In the genomic region with DNA sequence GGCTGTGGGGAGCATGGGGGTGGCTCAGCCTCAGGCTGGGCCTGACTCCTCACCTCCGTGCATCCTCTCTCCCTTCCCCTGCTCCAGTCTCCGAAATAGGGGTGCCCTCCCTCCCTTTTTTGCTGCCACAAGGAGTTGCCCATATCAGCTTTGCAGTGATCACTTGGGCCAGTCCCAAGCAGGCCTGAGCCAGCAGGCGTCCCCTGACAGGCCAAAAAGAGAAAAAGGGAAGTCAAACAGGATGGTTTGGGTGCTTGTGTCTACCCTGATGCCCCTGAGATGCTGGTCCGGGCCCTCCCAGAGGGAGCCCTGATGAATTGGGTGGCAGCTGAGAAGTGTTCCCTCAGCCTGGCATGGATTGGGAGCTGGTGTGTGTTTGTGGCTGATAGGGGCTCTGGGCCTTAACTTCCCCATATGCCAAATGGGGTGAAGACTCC, we compare ENCODE assay signal across 16 cellular contexts. TPM values are rescaled to one million over a fixed set of nuclear protein-coding genes. Genes with fewer than 3 reads are reported as not detected.
DNase-seq lines count a peak whose midpoint lies in the region; ATAC-seq and TF ChIP-seq lines count a peak whose summit lies in the region.
"Had no signal": no experiment of that assay in that cellular context is flagged by ENCODE, and none has a peak within 500 bp of the region (broad histone marks: within the 10 kb centered on the region; RNA-seq: fewer than 3 reads in every experiment).

No MANE protein-coding gene starts in this region.

- DNase-seq in heart right ventricle (no peak), cardiac septum (ENCODE audit: low spot score) (no peak), type B pancreatic cell (ENCODE audit: extremely low spot score, unreplicated experiment) (no peak), ecto neural progenitor cell (ENCODE audit: low spot score) (no peak), immature natural killer cell (no peak)
- no peak for DNase-seq in effector memory CD8-positive, alpha-beta T cell
- DNase-seq in naive thymus-derived CD8-positive, alpha-beta T cell: no peak
- no peak for DNase-seq in stimulated activated CD4-positive, alpha-beta T cell treated with anti-CD3 and anti-CD28 coated beads, Interleukin-4, amount 100 ng/mL, for 1 hour
- DNase-seq: ACHN; activated CD8-positive, alpha-beta memory T cell treated with anti-CD3 and anti-CD28 coated beads, Interleukin-2, amount 50 U/mL, for 4 hours; colonic mucosa; DMS153; islet precursor cell; NCI-H1694 treated with DMSO at 0.1 percent for 48 hours; NCI-H748 treated with DMSO at 0.1 percent for 48 hours had no signal

- 61 to 76% methylated on average over 3 to 4 of the region's 4 CpGs for WGBS in heart right ventricle, 2 donors

- no peaks in the 10 kb centered on the region for H3K9me3 Mint-ChIP-seq in effector memory CD8-positive, alpha-beta T cell
- no peaks in the 10 kb centered on the region for H3K9me3 Mint-ChIP-seq in naive thymus-derived CD8-positive, alpha-beta T cell
- H3K9me3 Mint-ChIP-seq in type B pancreatic cell: no peaks in the 10 kb centered on the region
- peaks cover 0 to 2% (median 0%) of the 10 kb centered on the region in 6 donors for H3K9me3 Mint-ChIP-seq in immature natural killer cell
- H3K9me3 Mint-ChIP-seq: natural killer cell had no signal

- POLR2A ChIA-PET in naive thymus-derived CD8-positive, alpha-beta T cell (lab: Charles Lee): interaction anchor here (0.8 to 2.4 kb wide), 4 partner anchors 9 to 15 kb away, joined by 3 to 7 read pairs (median 4); no protein-coding TSS in a partner anchor

- H3K9me3 ChIP-seq in heart right ventricle: no peaks in the 10 kb centered on the region
- H3K9me3 ChIP-seq: colonic mucosa had no signal

- H3K4me3 Mint-ChIP-seq in effector memory CD8-positive, alpha-beta T cell: peak overlapping the region; percentile 66 to 69
- H3K4me3 Mint-ChIP-seq in naive thymus-derived CD8-positive, alpha-beta T cell: peak overlapping the region; percentile 71 to 97 (median 84)
- H3K4me3 Mint-ChIP-seq in type B pancreatic cell (peak overlapping the region; percentile 89), immature natural killer cell (peak overlapping the region in 1 of 5 donors; percentile 7)

- peaks cover 53 to 91% of the 10 kb centered on the region in 2 donors for H3K27me3 Mint-ChIP-seq in effector memory CD8-positive, alpha-beta T cell
- peaks cover 8 to 25% (median 14%) of the 10 kb centered on the region in 5 donors for H3K27me3 Mint-ChIP-seq in naive thymus-derived CD8-positive, alpha-beta T cell
- H3K27me3 Mint-ChIP-seq in type B pancreatic cell (peaks cover 9% of the 10 kb centered on the region), immature natural killer cell (ENCODE audit: low read depth in 3 of 3) (peaks cover 2 to 11% (median 5%) of the 10 kb centered on the region in 3 donors)

- H3K4me1 Mint-ChIP-seq in effector memory CD8-positive, alpha-beta T cell (ENCODE audit: low read depth in 2 of 2): peaks cover 10 to 12% of the 10 kb centered on the region in 2 donors
- H3K4me1 Mint-ChIP-seq in naive thymus-derived CD8-positive, alpha-beta T cell: peaks cover 36 to 76% (median 60%) of the 10 kb centered on the region in 4 donors
- H3K4me1 Mint-ChIP-seq in type B pancreatic cell (ENCODE audit: unreplicated experiment) (peaks cover 36% of the 10 kb centered on the region), immature natural killer cell (peaks cover 12 to 18% of the 10 kb centered on the region in 2 donors)

- no peaks in the 10 kb centered on the region for H3K36me3 Mint-ChIP-seq in effector memory CD8-positive, alpha-beta T cell (ENCODE audit: insufficient read depth)
- no peaks in the 10 kb centered on the region for H3K36me3 Mint-ChIP-seq in naive thymus-derived CD8-positive, alpha-beta T cell
- H3K36me3 Mint-ChIP-seq in type B pancreatic cell: no peaks in the 10 kb centered on the region
- H3K36me3 Mint-ChIP-seq in immature natural killer cell: no peaks in the 10 kb centered on the region
- H3K36me3 Mint-ChIP-seq: natural killer cell had no signal

- H3K27me3 ChIP-seq in heart right ventricle: peaks cover 0 to 35% (median 17%) of the 10 kb centered on the region in 7 donors

- no peak overlapping the region for H3K27ac Mint-ChIP-seq in effector memory CD8-positive, alpha-beta T cell
- peak overlapping the region in 8 of 10 donors; percentile 76 to 87 (median 80) for H3K27ac Mint-ChIP-seq in naive thymus-derived CD8-positive, alpha-beta T cell
- H3K27ac Mint-ChIP-seq in type B pancreatic cell (peak overlapping the region; percentile 76), immature natural killer cell (no peak overlapping the region)

- intact Hi-C loops in heart right ventricle (cut with DNase I) (no loop called here), cardiac septum (cut with DNase I) (no loop called here)

- TF ChIP-seq CTCF in heart right ventricle (IDR thresholded peaks at IDR 0.05): no peak
- no peak for TF ChIP-seq CTCF in type B pancreatic cell (conservative IDR thresholded peaks at IDR 0.05)

- H3K4me1 ChIP-seq in heart right ventricle: peaks cover 14 to 78% (median 31%) of the 10 kb centered on the region in 9 donors
- H3K4me1 ChIP-seq: colonic mucosa had no signal

- peak overlapping the region in 9 of 10 donors; percentile 34 to 55 (median 52) for H3K4me3 ChIP-seq in heart right ventricle
- H3K4me3 ChIP-seq: colonic mucosa had no signal

- ATAC-seq in heart right ventricle: peak in 1 of 8 donors; percentile 1
- no peak for ATAC-seq in effector memory CD8-positive, alpha-beta T cell (replicated peaks)
- ATAC-seq in naive thymus-derived CD8-positive, alpha-beta T cell: peak in 1 of 2 donors; percentile 5

- no peaks in the 10 kb centered on the region for H3K36me3 ChIP-seq in heart right ventricle
- H3K36me3 ChIP-seq: colonic mucosa had no signal

- peak overlapping the region in 7 of 10 donors; percentile 26 to 90 (median 62) for H3K27ac ChIP-seq in heart right ventricle
- H3K27ac ChIP-seq: colonic mucosa had no signal

RNA-seq across cellular contexts. Expression of gene FBLN2, which starts 1.4 kb away (rescaled TPM):
- total RNA-seq in heart right ventricle (10 to 100 TPM; 35.4 to 78.9 (median 47.0) TPM), cardiac septum (64.6 TPM), type B pancreatic cell (ENCODE audit: low replicate concordance) (49.1 and 67.6 TPM in 2 replicates)
- polyA plus RNA-seq in heart right ventricle (10 to 100 TPM; 20.7 to 55.9 TPM), immature natural killer cell (1 to 10 TPM; 1.8 to 2.5 (median 2.2) TPM)
- total RNA-seq in naive thymus-derived CD8-positive, alpha-beta T cell: 1 to 10 TPM; 6.3 to 9.5 TPM
- polyA plus RNA-seq in naive thymus-derived CD8-positive, alpha-beta T cell: 10 to 100 TPM; 15.8 to 33.7 (median 20.3) TPM

Comparison
In these comparisons a context has a peak if more than half of its experiments do, and no peak if none do; other contexts are left out.
1. H3K27ac Mint-ChIP-seq: peak in naive thymus-derived CD8-positive, alpha-beta T cell (8 of 10) and type B pancreatic cell (single experiment); none in effector memory CD8-positive, alpha-beta T cell (0 of 2) and immature natural killer cell (0 of 6).